In the genomic region with DNA sequence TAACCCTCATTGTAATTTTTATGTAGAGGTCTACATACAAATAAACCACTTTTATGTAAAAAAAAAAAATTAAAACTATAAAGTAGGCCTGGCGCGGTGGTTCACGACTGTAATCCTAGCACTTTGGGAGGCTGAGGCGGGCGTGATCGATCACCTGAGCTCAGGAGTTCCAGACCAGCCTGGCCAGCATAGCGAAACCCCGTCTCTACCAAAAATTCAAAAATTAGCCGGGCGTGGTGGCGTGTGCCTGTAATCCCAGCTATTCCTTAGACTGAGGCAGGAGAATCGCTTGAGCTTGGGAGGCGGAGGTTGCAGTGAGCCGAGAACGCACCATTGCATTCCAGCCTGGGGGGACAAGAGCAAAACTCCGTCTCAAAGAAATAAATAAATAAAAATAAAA, we compare ENCODE assay signal across 8 cellular contexts. TPM values are rescaled to one million over a fixed set of nuclear protein-coding genes. Genes with fewer than 3 reads are reported as not detected.
DNase-seq lines count a peak whose midpoint lies in the region; ATAC-seq, FAIRE-seq and TF ChIP-seq lines count a peak whose summit lies in the region.

No MANE protein-coding gene starts in this region.

- H3K4me3 ChIP-seq in GM12878 (peak overlapping the region; percentile 72; the same call in 1 of the 2 replicates), right lobe of liver (peak overlapping the region in 2 of 3 donors; percentile 87 to 89), tibial nerve (peak overlapping the region; percentile 35 to 97 (median 75))

- RAD21 ChIA-PET in GM12878 (lab: Charles Lee; ENCODE audit: unreplicated experiment), result interaction anchor here (1.0 to 5.1 kb wide), 5 partner anchors 11 to 250 kb away, joined by 3 to 57 read pairs (median 4); a partner anchor contains a TSS

- DNase-seq in activated naive CD4-positive, alpha-beta T cell (lab: John Stamatoyannopoulos, UW), result no peak
- DNase-seq in GM12878 (ENCODE audit: low read depth, low spot score) (no peak), right lobe of liver (no peak), tibial nerve (ENCODE audit: low spot score in 2 of 2) (no peak), NOMO-1 treated with dmso at 0.1 percent for 144 hours (lab: John Stamatoyannopoulos, UW; ENCODE audit: unreplicated experiment) (no peak)

- TF ChIP-seq EP300 in GM12878 (IDR thresholded peaks at IDR 0.05; ENCODE audit: borderline replicate concordance in 1 of 2, control insufficient read depth in 1 of 2, low read depth in 2 of 2, low read length in 2 of 2) (no peak), tibial nerve (IDR thresholded peaks at IDR 0.05) (no peak)

- no peak overlapping the region for H2AFZ ChIP-seq in GM12878 (ENCODE audit: control insufficient read depth, low read depth, low read length)

- peaks cover 70% of the 10 kb centered on the region for H3K79me2 ChIP-seq in GM12878 (ENCODE audit: control insufficient read depth, insufficient read depth, low read length)

- CTCF ChIA-PET in GM12878 (lab: Yijun Ruan, JAX), result interaction anchor here (0.6 to 4.5 kb wide), 7 partner anchors 10 to 250 kb away, joined by 3 to 26 read pairs (median 14); a partner anchor contains a TSS

- TF ChIP-seq RAD21 in GM12878 (IDR thresholded peaks at IDR 0.05; ENCODE audit: insufficient read depth, low read depth, low read length), result no peak

- SMC1A ChIA-PET in GM12878 (lab: Charles Lee; ENCODE audit: uncharacterized antibody, unreplicated experiment), result interaction anchor here (1.2 to 7.9 kb wide), 6 partner anchors 12 to 96 kb away, joined by 3 to 89 read pairs (median 5); a partner anchor contains a TSS

- peaks cover 12% of the 10 kb centered on the region for H3K4me1 ChIP-seq in GM12878 (ENCODE audit: control insufficient read depth, insufficient read depth, low read length)
- peaks cover 0 to 12% (median 0%) of the 10 kb centered on the region in 4 donors for H3K4me1 ChIP-seq in right lobe of liver
- H3K4me1 ChIP-seq in tibial nerve, result peaks cover 0 to 64% (median 20%) of the 10 kb centered on the region in 4 donors

- H3K9me3 ChIP-seq in GM12878 (replicated peaks; ENCODE audit: control insufficient read depth, insufficient read depth, low read length), result no peaks in the 10 kb centered on the region
- H3K9me3 ChIP-seq in right lobe of liver, result no peaks in the 10 kb centered on the region
- H3K9me3 ChIP-seq in tibial nerve, result no peaks in the 10 kb centered on the region

- POLR2A ChIA-PET in GM12878 (lab: Charles Lee), result interaction anchor here (0.9 to 4.4 kb wide), 7 partner anchors 10 to 97 kb away, joined by 3 to 37 read pairs (median 6); no protein-coding TSS in a partner anchor

- no peaks in the 10 kb centered on the region for H3K9me3 Mint-ChIP-seq in activated naive CD4-positive, alpha-beta T cell treated with anti-CD3 and anti-CD28 coated beads, Interleukin-2, amount 50 U/mL, for 24 hours

- H3K27me3 ChIP-seq in GM12878 (replicated peaks in 1 of 2; ENCODE audit: control insufficient read depth in 2 of 2, insufficient read depth in 2 of 2, low read length in 1 of 2), result no peaks in the 10 kb centered on the region
- no peaks in the 10 kb centered on the region for H3K27me3 ChIP-seq in right lobe of liver
- no peaks in the 10 kb centered on the region for H3K27me3 ChIP-seq in tibial nerve

- no TSS peak for BruUV-seq in GM12878 (replicated peaks; lab: Mats Ljungman, UMichigan)

- WGBS in GM12878 (ENCODE audit: insufficient coverage, insufficient replicate concordance, low lambda C conversion rate, missing lambda C conversion rate), result 97% methylated on average over 15 of the region's 16 CpGs
- WGBS in right lobe of liver (ENCODE audit: insufficient coverage, low coverage, low lambda C conversion rate, missing lambda C conversion rate), result 79% methylated on average over 16 of the region's 16 CpGs
- WGBS in tibial nerve, 2 donors, result 72 to 75% methylated on average over 16 of the region's 16 CpGs

- in situ Hi-C loops in GM12878 (cut with MboI), result no loop called here

- H3K36me3 ChIP-seq in GM12878 (ENCODE audit: control insufficient read depth in 2 of 2, insufficient read depth in 2 of 2, low read length in 1 of 2), result peaks cover 0 to 5% of the 10 kb centered on the region in 2 experiments; a peak in 1 of 4 replicates
- H3K36me3 ChIP-seq in right lobe of liver, result peaks cover 0 to 2% (median 0%) of the 10 kb centered on the region in 4 donors
- H3K36me3 ChIP-seq in tibial nerve, result peaks cover 0 to 22% (median 0%) of the 10 kb centered on the region in 3 donors

- H3K9ac ChIP-seq in GM12878 (ENCODE audit: control insufficient read depth, insufficient read depth, low read length), result no peak overlapping the region

- peaks cover 59% of the 10 kb centered on the region for H3K4me1 Mint-ChIP-seq in activated naive CD4-positive, alpha-beta T cell treated with anti-CD3 and anti-CD28 coated beads, Interleukin-2, amount 50 U/mL, for 24 hours

- TF ChIP-seq CTCF in GM12878 (IDR thresholded peaks at IDR 0.05 in 2 of 3, conservative IDR thresholded peaks at IDR 0.05 in 1 of 3; ENCODE audit: control insufficient read depth in 2 of 3, extremely low read depth in 1 of 3, insufficient read depth in 1 of 3, low read depth in 3 of 3, low read length in 3 of 3) (no peak), right lobe of liver (IDR thresholded peaks at IDR 0.05) (no peak), tibial nerve (IDR thresholded peaks at IDR 0.05) (no peak)

- H3K27me3 Mint-ChIP-seq in activated naive CD4-positive, alpha-beta T cell treated with anti-CD3 and anti-CD28 coated beads, Interleukin-2, amount 50 U/mL, for 24 hours, result no peaks in the 10 kb centered on the region

- H3K27ac ChIP-seq in GM12878 (ENCODE audit: control insufficient read depth, insufficient read depth) (no peak overlapping the region), right lobe of liver (peak overlapping the region in 1 of 3 donors; percentile 91), tibial nerve (peak overlapping the region in 3 of 4 donors; percentile 74 to 95 (median 94))

- FAIRE-seq in GM12878 (lab: Jason Lieb, UNC), result no peak

- peak overlapping the region; percentile 92 for H3K4me3 Mint-ChIP-seq in activated naive CD4-positive, alpha-beta T cell treated with anti-CD3 and anti-CD28 coated beads, Interleukin-2, amount 50 U/mL, for 24 hours

- ATAC-seq in GM12878 (no peak), right lobe of liver (no peak), GM19467 (IDR thresholded peaks at IDR 0.05; ENCODE audit: unreplicated experiment) (no peak), GM21786 (IDR thresholded peaks at IDR 0.05; ENCODE audit: unreplicated experiment) (no peak)

- H3K4me2 ChIP-seq in GM12878 (ENCODE audit: control insufficient read depth, insufficient read depth), result peak overlapping the region; percentile 76

- no peaks in the 10 kb centered on the region for H4K20me1 ChIP-seq in GM12878 (ENCODE audit: control insufficient read depth, insufficient read depth)

- peaks cover 17% of the 10 kb centered on the region for H3K36me3 Mint-ChIP-seq in activated naive CD4-positive, alpha-beta T cell treated with anti-CD3 and anti-CD28 coated beads, Interleukin-2, amount 50 U/mL, for 24 hours

- intact Hi-C loops in GM12878 (cut with micrococcal nuclease; ENCODE audit: unreplicated experiment), result loop anchor here (5.0 kb wide), 1 partner anchor 96 kb away; no protein-coding TSS in a partner anchor
- intact Hi-C loops in right lobe of liver (cut with DNase I), result no loop called here

- no peak overlapping the region for H3K27ac Mint-ChIP-seq in activated naive CD4-positive, alpha-beta T cell treated with anti-CD3 and anti-CD28 coated beads, Interleukin-2, amount 50 U/mL, for 24 hours

- TF ChIP-seq POLR2A in GM12878 (IDR thresholded peaks at IDR 0.05; ENCODE audit: low read depth, low read length) (no peak), right lobe of liver (IDR thresholded peaks at IDR 0.05) (no peak), tibial nerve (IDR thresholded peaks at IDR 0.05) (no peak)

RNA-seq across cellular contexts. Expression of a gene that starts 0.8 kb away (rescaled TPM):
- 335 and 348 TPM in 2 replicates for total RNA-seq in GM12878 (2013; cell fraction: nucleolus; rRNA removed)
- total RNA-seq in GM12878 (2014; rRNA removed), result 32.9 and 34.3 TPM in 2 replicates
- 34.2 and 34.9 TPM in 2 replicates for total RNA-seq in GM12878 (2014; rRNA removed; fragmentation: Illumina TruSeq; extraction: Trizol)
- total RNA-seq in GM12878 (2021), result 33.2 and 36.3 TPM in 2 replicates
- 28.7 TPM for polyA plus RNA-seq in GM12878 (2011; ENCODE audit: low read depth)
- polyA plus RNA-seq in GM12878 (2011; rRNA removed), result 94.4 and 94.8 TPM in 2 replicates
- 49.3 and 58.0 TPM in 2 replicates for polyA plus RNA-seq in GM12878 (2011; cell fraction: cytosol; rRNA removed)
- polyA plus RNA-seq in GM12878 (2011; cell fraction: nucleus; rRNA removed), result 161 and 175 TPM in 2 replicates
- polyA plus RNA-seq in GM12878 (2012), result 35.6 and 42.7 TPM in 2 replicates
- 52.3 and 61.7 TPM in 2 replicates for polyA plus RNA-seq in GM12878 (2014; fragmentation: Illumina TruSeq; extraction: Trizol)
- 1 to 10 TPM; 4.7 to 4.8 TPM for polyA plus RNA-seq in GM12878 (2014; fragmentation: Nextera tagmentation; extraction: Ambion mirVana)
- 42.7 and 51.7 TPM in 2 replicates for polyA plus RNA-seq in GM12878 (2014; rRNA removed)
- polyA plus RNA-seq in GM12878 (2016; fragmentation: Nextera tagmentation; extraction: Ambion mirVana), result 10 to 100 TPM; 15.2 to 16.7 TPM
- 173 and 192 TPM in 2 replicates for polyA minus RNA-seq in GM12878 (2011; rRNA and poly(A)+ RNA removed)
- 38.4 and 38.6 TPM in 2 replicates for polyA minus RNA-seq in GM12878 (2011; cell fraction: cytosol; rRNA and poly(A)+ RNA removed)
- polyA minus RNA-seq in GM12878 (2011; cell fraction: nucleus; rRNA and poly(A)+ RNA removed), result 137 and 166 TPM in 2 replicates
- total RNA-seq in right lobe of liver, result 10 to 100 TPM in 1 of 6 experiments, 1 to 10 TPM in 5; 5.6 to 10.9 (median 7.5) TPM
- 10 to 100 TPM; 26.9 to 36.9 (median 32.6) TPM for total RNA-seq in tibial nerve

RNA-seq across cellular contexts. Expression of a gene that starts 4.6 kb away (rescaled TPM):
- total RNA-seq in GM12878 (2013; cell fraction: nucleolus; rRNA removed), result 13.4 and 18.0 TPM in 2 replicates
- 428 and 429 TPM in 2 replicates for total RNA-seq in GM12878 (2014; rRNA removed)
- 411 and 417 TPM in 2 replicates for total RNA-seq in GM12878 (2014; rRNA removed; fragmentation: Illumina TruSeq; extraction: Trizol)
- 225 and 230 TPM in 2 replicates for total RNA-seq in GM12878 (2021)
- polyA plus RNA-seq in GM12878 (2011; ENCODE audit: low read depth), result 395 TPM
- polyA plus RNA-seq in GM12878 (2011; rRNA removed), result 441 and 556 TPM in 2 replicates
- polyA plus RNA-seq in GM12878 (2011; cell fraction: cytosol; rRNA removed), result 578 and 762 TPM in 2 replicates
- polyA plus RNA-seq in GM12878 (2011; cell fraction: nucleus; rRNA removed), result 180 and 323 TPM in 2 replicates
- 229 and 266 TPM in 2 replicates for polyA plus RNA-seq in GM12878 (2012)
- 492 and 609 TPM in 2 replicates for polyA plus RNA-seq in GM12878 (2014; fragmentation: Illumina TruSeq; extraction: Trizol)
- 1,000 to 10,000 TPM; 1,758 to 1,778 TPM for polyA plus RNA-seq in GM12878 (2014; fragmentation: Nextera tagmentation; extraction: Ambion mirVana)
- 518 and 534 TPM in 2 replicates for polyA plus RNA-seq in GM12878 (2014; rRNA removed)
- 100 to 1,000 TPM; 590 to 634 TPM for polyA plus RNA-seq in GM12878 (2016; fragmentation: Nextera tagmentation; extraction: Ambion mirVana)
- polyA minus RNA-seq in GM12878 (2011; rRNA and poly(A)+ RNA removed), result 138 and 182 TPM in 2 replicates
- polyA minus RNA-seq in GM12878 (2011; cell fraction: cytosol; rRNA and poly(A)+ RNA removed), result 52.2 and 56.8 TPM in 2 replicates
- polyA minus RNA-seq in GM12878 (2011; cell fraction: nucleus; rRNA and poly(A)+ RNA removed), result 25.5 and 34.1 TPM in 2 replicates
- total RNA-seq in right lobe of liver, result 100 to 1,000 TPM in 2 of 6 experiments, 10 to 100 TPM in 4; 59.2 to 177 (median 79.2) TPM
- 100 to 1,000 TPM in 1 of 4 donors, 10 to 100 TPM in 3; 75.4 to 133 (median 87.7) TPM for total RNA-seq in tibial nerve

RNA-seq across cellular contexts. Expression of a gene that starts 4.8 kb away (rescaled TPM):
- total RNA-seq in GM12878 (2013; cell fraction: nucleolus; rRNA removed), result not detected in 2 replicates
- total RNA-seq in GM12878 (2014; rRNA removed) (under 0.01 and 0.05 TPM in 2 replicates), GM12878 (2014; rRNA removed; fragmentation: Illumina TruSeq; extraction: Trizol) (not detected in 2 replicates), GM12878 (2021) (not detected in 2 replicates), right lobe of liver (not detected), tibial nerve (not detected)
- polyA plus RNA-seq in GM12878 (2011; ENCODE audit: low read depth), result 0.05 TPM
- polyA plus RNA-seq in GM12878 (2011; rRNA removed) (not detected in 2 replicates), GM12878 (2014; fragmentation: Illumina TruSeq; extraction: Trizol) (not detected in 2 replicates), GM12878 (2014; fragmentation: Nextera tagmentation; extraction: Ambion mirVana) (not detected), GM12878 (2014; rRNA removed) (0.04 TPM in 1 of 2 replicates, not detected in the other), GM12878 (2016; fragmentation: Nextera tagmentation; extraction: Ambion mirVana) (under 1 TPM in 1 of 2 experiments, not detected in 1; 0.05 TPM)
- polyA plus RNA-seq in GM12878 (2011; cell fraction: cytosol; rRNA removed), result not detected in 2 replicates
- not detected in 2 replicates for polyA plus RNA-seq in GM12878 (2011; cell fraction: nucleus; rRNA removed)
- polyA plus RNA-seq in GM12878 (2012), result 0.03 and 0.07 TPM in 2 replicates
- polyA minus RNA-seq in GM12878 (2011; rRNA and poly(A)+ RNA removed), result not detected in 2 replicates
- polyA minus RNA-seq in GM12878 (2011; cell fraction: cytosol; rRNA and poly(A)+ RNA removed), result not detected in 2 replicates
- polyA minus RNA-seq in GM12878 (2011; cell fraction: nucleus; rRNA and poly(A)+ RNA removed), result not detected in 2 replicates

RNA-seq across cellular contexts. Expression of a gene that starts 28.6 kb away (rescaled TPM):
- total RNA-seq in GM12878 (2013; cell fraction: nucleolus; rRNA removed), result 57.6 and 73.7 TPM in 2 replicates
- 16.8 and 18.6 TPM in 2 replicates for total RNA-seq in GM12878 (2014; rRNA removed)
- total RNA-seq in GM12878 (2014; rRNA removed; fragmentation: Illumina TruSeq; extraction: Trizol), result 17.3 and 18.9 TPM in 2 replicates
- 46.2 and 51.1 TPM in 2 replicates for total RNA-seq in GM12878 (2021)
- 23.5 TPM for polyA plus RNA-seq in GM12878 (2011; ENCODE audit: low read depth)
- polyA plus RNA-seq in GM12878 (2011; rRNA removed), result 26.7 and 44.0 TPM in 2 replicates
- polyA plus RNA-seq in GM12878 (2011; cell fraction: cytosol; rRNA removed), result 62.3 and 67.5 TPM in 2 replicates
- polyA plus RNA-seq in GM12878 (2011; cell fraction: nucleus; rRNA removed), result 231 and 303 TPM in 2 replicates
- 37.8 and 45.9 TPM in 2 replicates for polyA plus RNA-seq in GM12878 (2012)
- 23.9 and 38.2 TPM in 2 replicates for polyA plus RNA-seq in GM12878 (2014; fragmentation: Illumina TruSeq; extraction: Trizol)
- 10 to 100 TPM; 14.4 to 17.2 TPM for polyA plus RNA-seq in GM12878 (2014; fragmentation: Nextera tagmentation; extraction: Ambion mirVana)
- polyA plus RNA-seq in GM12878 (2014; rRNA removed), result 47.6 and 57.2 TPM in 2 replicates
- 10 to 100 TPM; 32.4 to 33.5 TPM for polyA plus RNA-seq in GM12878 (2016; fragmentation: Nextera tagmentation; extraction: Ambion mirVana)
- polyA minus RNA-seq in GM12878 (2011; rRNA and poly(A)+ RNA removed), result 17.0 and 30.8 TPM in 2 replicates
- 13.1 and 14.0 TPM in 2 replicates for polyA minus RNA-seq in GM12878 (2011; cell fraction: cytosol; rRNA and poly(A)+ RNA removed)
- polyA minus RNA-seq in GM12878 (2011; cell fraction: nucleus; rRNA and poly(A)+ RNA removed), result 24.8 and 30.4 TPM in 2 replicates
- 1 to 10 TPM; 3.2 to 6.7 (median 4.5) TPM for total RNA-seq in right lobe of liver
- 10 to 100 TPM; 14.0 to 38.8 (median 31.9) TPM for total RNA-seq in tibial nerve
